11 cellular contexts compared by ENCODE assay signal in the genomic region with DNA sequence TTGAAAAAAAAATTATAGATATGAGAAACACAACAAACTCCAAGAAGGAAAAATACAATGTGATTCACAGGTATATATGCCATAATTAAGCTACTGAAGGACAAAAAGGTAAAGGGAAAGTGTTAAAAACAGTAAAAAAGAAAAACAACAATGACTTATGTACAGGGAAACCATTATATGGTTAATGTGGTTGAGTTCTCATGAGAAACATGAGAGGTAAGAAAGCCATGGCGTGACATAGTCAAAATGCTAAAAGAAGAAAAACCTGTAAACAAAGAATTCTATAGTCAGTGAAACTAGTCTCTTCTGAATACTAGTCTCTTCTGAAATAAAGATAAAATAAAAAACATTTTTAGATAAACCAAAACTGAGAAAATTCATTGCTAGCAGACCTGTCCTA.
"Had no signal": no experiment of that assay in that cellular context is flagged by ENCODE, and none has a peak within 500 bp of the region (broad histone marks: within the 10 kb centered on the region; RNA-seq: fewer than 3 reads in every experiment).

No MANE protein-coding gene starts in this region.

- ATAC-seq: GM23338, HepG2 had no signal

- H3K4me3 ChIP-seq: GM23338 had no signal

- DNase-seq: H9, HCEC 1CT, Karpas-422, KBM-7 had no signal

- H3K4me2 ChIP-seq: GM23338, KMS-11 had no signal

- H3K27ac Mint-ChIP-seq: GM23338, H9, IgD-negative memory B cell had no signal

- H2AFZ ChIP-seq: GM23338 had no signal

- FAIRE-seq: H1, H54, HepG2 had no signal

- H3K27ac ChIP-seq: HL-60, KMS-11 had no signal

- H3K4me3 Mint-ChIP-seq: GM23338, H9, IgD-negative memory B cell had no signal

- H3K9ac ChIP-seq: KMS-11 had no signal

- H3K4me1 Mint-ChIP-seq: GM23338, H9, IgD-negative memory B cell had no signal
